ENCODE assay signal across 27 cellular contexts in the genomic region with DNA sequence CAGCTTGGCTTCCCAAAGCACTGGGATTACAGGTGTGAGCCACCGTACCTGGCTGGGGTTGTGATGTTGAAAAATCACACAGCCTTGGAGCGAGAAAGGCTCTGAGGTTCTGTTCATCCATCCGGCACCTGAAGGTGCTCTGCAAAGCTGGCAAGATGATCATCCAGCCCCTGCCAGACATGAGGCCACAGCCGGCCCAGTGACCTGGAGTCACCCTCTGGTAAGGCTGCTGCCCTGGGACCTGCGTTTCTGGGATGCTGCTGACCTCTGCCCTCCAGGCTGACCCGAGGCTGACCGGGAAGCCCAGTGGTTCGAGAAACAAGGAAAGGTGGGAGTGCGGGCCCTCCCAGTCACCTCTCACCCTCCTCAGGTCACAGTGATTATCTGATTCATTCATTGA. TPM values are rescaled to one million over a fixed set of nuclear protein-coding genes. Genes with fewer than 3 reads are reported as not detected.
"Had no signal": no experiment of that assay in that cellular context is flagged by ENCODE, and none has a peak within 500 bp of the region (broad histone marks: within the 10 kb centered on the region; RNA-seq: fewer than 3 reads in every experiment).

No MANE protein-coding gene starts in this region.

- H3K4me1 ChIP-seq: colonic mucosa, gastrocnemius medialis, heart right ventricle had no signal

- ATAC-seq: effector memory CD8-positive, alpha-beta T cell; esophagus mucosa; gastrocnemius medialis; heart right ventricle; left cardiac atrium; left lung; left ventricle myocardium superior had no signal

- H3K36me3 ChIP-seq: colonic mucosa, esophagus squamous epithelium, gastrocnemius medialis, heart right ventricle, left lung had no signal

- H3K4me3 ChIP-seq: colonic mucosa, esophagus squamous epithelium, gastrocnemius medialis, heart right ventricle, left lung, lung had no signal

- DNase-seq: colonic mucosa; cortex of kidney; effector CD8-positive, alpha-beta T cell; effector memory CD8-positive, alpha-beta T cell; endodermal cell; erythroblast; esophagus squamous epithelium; foreskin fibroblast; foreskin melanocyte; gastrocnemius medialis; glutamatergic neuron; head of caudate nucleus; heart right ventricle; hippocampal formation; left cardiac atrium; left lung; left ventricle myocardium superior; mammary epithelial cell; midbrain had no signal

- H3K27ac ChIP-seq: colonic mucosa, epithelial cell of prostate, esophagus squamous epithelium, gastrocnemius medialis, heart right ventricle, left lung had no signal

- H3K27me3 ChIP-seq: colonic mucosa, left lung had no signal

- H3K9me3 ChIP-seq: colonic mucosa, esophagus squamous epithelium, gastrocnemius medialis, heart right ventricle, left lung had no signal

RNA-seq across cellular contexts. Expression of a gene that starts 55.8 kb away (rescaled TPM):
- total RNA-seq: dermis microvascular lymphatic vessel endothelial cell, esophagus mucosa, glomerular endothelial cell, kidney epithelial cell, left ventricle myocardium superior, lower leg skin, mammary epithelial cell had no signal
- polyA plus RNA-seq: keratinocyte, mammary epithelial cell had no signal
